Comparison of ENCODE assay signal across 1 cellular context in genomic region chr16:64174327-64174726, GRCh38.
TF ChIP-seq lines count a peak whose summit lies in the region.

No MANE protein-coding gene starts in this region.

TF ChIP-seq in IMR-90, 13 proteins besides CTCF, POLR2A, EP300 and RAD21:
- no peak for TF ChIP-seq USF2 (IDR thresholded peaks at IDR 0.05; ENCODE audit: low read depth, low read length)
